ENCODE assay signal across 26 cellular contexts in genomic region chr3:15318661-15319060, GRCh38. TPM values are rescaled to one million over a fixed set of nuclear protein-coding genes. Genes with fewer than 3 reads are reported as not detected.
DNase-seq lines count a peak whose midpoint lies in the region; ATAC-seq and TF ChIP-seq lines count a peak whose summit lies in the region.
"Had no signal": no experiment of that assay in that cellular context is flagged by ENCODE, and none has a peak within 500 bp of the region (broad histone marks: within the 10 kb centered on the region; RNA-seq: fewer than 3 reads in every experiment).

No MANE protein-coding gene starts in this region.

- H3K27ac ChIP-seq in ascending aorta (peak overlapping the region; percentile 84 to 87), muscle layer of duodenum (ENCODE audit: low read length) (peak overlapping the region; percentile 42), suprapubic skin (peak overlapping the region; percentile 79)
- H3K27ac ChIP-seq: brain microvascular endothelial cell had no signal

- TF ChIP-seq CTCF in ascending aorta (IDR thresholded peaks at IDR 0.05) (no peak), suprapubic skin (IDR thresholded peaks at IDR 0.05) (no peak)

- H3K4me1 ChIP-seq in ascending aorta, result peaks cover 8 to 70% of the 10 kb centered on the region in 2 donors
- peaks cover 12 to 33% of the 10 kb centered on the region in 2 donors for H3K4me1 ChIP-seq in muscle layer of duodenum (ENCODE audit: control insufficient read depth in 1 of 2, insufficient read depth in 2 of 2, low read length in 2 of 2)
- peaks cover 76% of the 10 kb centered on the region for H3K4me1 ChIP-seq in suprapubic skin

- in situ Hi-C loops in G401 (cut with HindIII; ENCODE audit: low sequenced_read_pairs), result no loop called here

- intact Hi-C loops in ascending aorta (cut with DNase I), result loop anchor here (2.0 kb wide), 1 partner anchor 24 kb away; no protein-coding TSS in a partner anchor

- H3K9me3 ChIP-seq in ascending aorta (no peaks in the 10 kb centered on the region), muscle layer of duodenum (ENCODE audit: control insufficient read depth in 1 of 2, low read length in 2 of 2) (no peaks in the 10 kb centered on the region), suprapubic skin (no peaks in the 10 kb centered on the region)
- H3K9me3 ChIP-seq: mucosa of descending colon had no signal

- TF ChIP-seq POLR2A in suprapubic skin (IDR thresholded peaks at IDR 0.05), result no peak

- H3K27me3 ChIP-seq in ascending aorta (no peaks in the 10 kb centered on the region), muscle layer of duodenum (ENCODE audit: low read depth, low read length) (no peaks in the 10 kb centered on the region), suprapubic skin (no peaks in the 10 kb centered on the region)
- H3K27me3 ChIP-seq: brain microvascular endothelial cell had no signal

- H3K36me3 ChIP-seq in ascending aorta (no peaks in the 10 kb centered on the region), muscle layer of duodenum (ENCODE audit: control insufficient read depth in 1 of 2, insufficient read depth in 2 of 2, low read length in 2 of 2) (no peaks in the 10 kb centered on the region), suprapubic skin (no peaks in the 10 kb centered on the region)
- H3K36me3 ChIP-seq: brain microvascular endothelial cell had no signal

- H3K4me3 ChIP-seq in ascending aorta (no peak overlapping the region), muscle layer of duodenum (ENCODE audit: low read depth in 1 of 2, low read length in 2 of 2) (no peak overlapping the region), suprapubic skin (no peak overlapping the region)
- H3K4me3 ChIP-seq: mucosa of descending colon had no signal

- TF ChIP-seq EP300 in suprapubic skin (IDR thresholded peaks at IDR 0.05), result no peak

- DNase-seq in G401 (ENCODE audit: low spot score), result peak; percentile 7
- DNase-seq in ascending aorta (ENCODE audit: low spot score in 2 of 2), result no peak
- peak; percentile 28 to 57 for DNase-seq in suprapubic skin (ENCODE audit: low spot score in 2 of 2)
- DNase-seq in COLO668 (lab: John Stamatoyannopoulos, UW; ENCODE audit: unreplicated experiment), result no peak
- no peak for DNase-seq in T1000 (lab: John Stamatoyannopoulos, UW)
- DNase-seq: activated CD4-positive, CD25-positive, alpha-beta regulatory T cell treated with anti-CD3 and anti-CD28 coated beads, Interleukin-2, amount 50 U/mL, for 72 hours; activated CD8-positive, alpha-beta memory T cell treated with anti-CD3 and anti-CD28 coated beads for 24 hours; brain microvascular endothelial cell; CD4-positive, alpha-beta memory T cell; DMS79; foreskin melanocyte; HCEC 1CT; IMR-90; left colon; MM.1S; mucosa of descending colon; NCI-H1694; NCI-H2227 treated with DMSO at 0.1 percent for 48 hours; NCI-H82; nucleus accumbens; PC-3; stimulated activated CD4-positive, alpha-beta T cell treated with anti-CD3 and anti-CD28 coated beads, Interleukin-1b, Interleukin-23, amount 100 ng/mL, for 48 hours; T-helper 2 cell had no signal

- WGBS in suprapubic skin, result 60% methylated on average over 8 of the region's 8 CpGs

- ATAC-seq in HG03457 (IDR thresholded peaks at IDR 0.05; ENCODE audit: unreplicated experiment) (no peak), GM21390 (IDR thresholded peaks at IDR 0.05; ENCODE audit: unreplicated experiment) (no peak)
- ATAC-seq: left colon, mucosa of descending colon, PC-3 had no signal

RNA-seq across cellular contexts. Expression of gene SH3BP5, which starts 13.7 kb away (rescaled TPM):
- 5.1 and 5.6 TPM in 2 replicates for total RNA-seq in G401 (2014; rRNA removed; shearing (Covaris generic))
- total RNA-seq in ascending aorta (65.9 TPM), suprapubic skin (10 to 100 TPM; 11.2 to 27.0 (median 17.8) TPM)

Comparison
In these comparisons a context has a peak if more than half of its experiments do, and no peak if none do; other contexts are left out.
1. DNase-seq: peak in G401 (single experiment) and suprapubic skin (2 of 2); none in ascending aorta (0 of 2), COLO668 (single experiment) and T1000 (single experiment).
2. Peak in every context shown above with its lines, with median percentiles within 50 percentile points of each other: H3K27ac ChIP-seq.